18 cellular contexts compared by ENCODE assay signal in the genomic region with DNA sequence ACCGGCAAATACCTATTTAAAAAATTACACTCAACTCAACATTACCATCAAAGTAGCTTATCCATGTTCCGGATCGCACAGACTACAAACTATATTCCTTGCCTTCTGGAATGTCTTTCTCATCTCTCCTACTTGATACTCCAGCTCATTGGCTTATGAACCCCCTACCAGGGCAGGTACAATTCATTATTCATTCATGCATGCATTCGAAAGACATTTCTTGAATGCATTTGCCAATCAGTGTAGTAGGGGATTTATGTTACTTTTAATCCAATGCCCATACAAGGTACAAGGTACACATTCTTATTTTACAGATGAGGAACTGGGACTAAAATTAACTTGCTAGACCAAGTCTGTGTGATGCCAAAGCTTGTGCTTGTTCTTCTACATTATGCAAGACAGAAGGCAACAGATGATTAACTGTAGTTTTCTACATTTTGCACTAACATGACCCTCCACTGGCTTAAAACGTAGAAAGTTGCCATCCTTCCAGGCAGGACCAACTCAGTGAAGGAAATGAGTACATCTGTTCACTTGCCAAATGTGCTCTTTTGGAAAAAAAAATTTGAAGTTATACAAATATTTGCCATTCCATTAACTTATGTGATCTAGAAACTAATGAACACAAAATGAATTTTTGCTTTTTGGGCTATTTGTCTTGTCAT. TPM values are rescaled to one million over a fixed set of nuclear protein-coding genes. Genes with fewer than 3 reads are reported as not detected.
DNase-seq lines count a peak whose midpoint lies in the region; ATAC-seq and TF ChIP-seq lines count a peak whose summit lies in the region.
"Had no signal": no experiment of that assay in that cellular context is flagged by ENCODE, and none has a peak within 500 bp of the region (broad histone marks: within the 10 kb centered on the region; RNA-seq: fewer than 3 reads in every experiment).

No MANE protein-coding gene starts in this region.

- H2AFZ ChIP-seq in osteoblast (ENCODE audit: low read length) = peak overlapping the region; percentile 42

- H3K9me3 ChIP-seq in right cardiac atrium (ENCODE audit: control insufficient read depth, low read length) = no peaks in the 10 kb centered on the region
- no peaks in the 10 kb centered on the region for H3K9me3 ChIP-seq in osteoblast (ENCODE audit: low read depth, low read length)
- no peaks in the 10 kb centered on the region for H3K9me3 ChIP-seq in uterus
- no peaks in the 10 kb centered on the region for H3K9me3 ChIP-seq in Caco-2

- peaks cover 86% of the 10 kb centered on the region for H3K36me3 Mint-ChIP-seq in Caco-2 (ENCODE audit: insufficient read depth, unreplicated experiment)
- H3K36me3 Mint-ChIP-seq: CD8-positive, alpha-beta T cell; IgD-negative memory B cell; stimulated activated memory B cell treated with anti-CD40 and anti-IgM and Interleukin-4, amounts not matched to agents 10 μg/mL and 1 μg/mL and 100 μg/mL, for 72 hours had no signal

- no peak overlapping the region for H3K27ac ChIP-seq in right cardiac atrium (ENCODE audit: low read length)
- no peak overlapping the region for H3K27ac ChIP-seq in osteoblast (ENCODE audit: low read depth, low read length)
- peak overlapping the region; percentile 91 to 95 for H3K27ac ChIP-seq in uterus

- intact Hi-C loops in Right ventricle myocardium inferior (cut with DNase I) = no loop called here
- intact Hi-C loops in right cardiac atrium (cut with DNase I) = no loop called here
- intact Hi-C loops in uterus (cut with DNase I; ENCODE audit: low total_unique reads) = loop anchor here (10.0 kb wide), 1 partner anchor 53 kb away; a partner anchor contains a TSS
- intact Hi-C loops in Caco-2 (cut with micrococcal nuclease; ENCODE audit: unreplicated experiment) = no loop called here

- TF ChIP-seq POLR2A in uterus (IDR thresholded peaks at IDR 0.05) (no peak), GM18505 (IDR thresholded peaks at IDR 0.05; ENCODE audit: borderline replicate concordance, extremely low read depth, insufficient read depth, insufficient read length) (no peak)

- no TSS peak for BruUV-seq in Caco-2 (replicated peaks; lab: Mats Ljungman, UMichigan)

- no peaks in the 10 kb centered on the region for H3K79me2 ChIP-seq in osteoblast (ENCODE audit: insufficient read depth, low read length)

- H3K4me1 Mint-ChIP-seq in Caco-2 (ENCODE audit: low read depth, unreplicated experiment) = peaks cover 43% of the 10 kb centered on the region
- H3K4me1 Mint-ChIP-seq: activated CD4-positive, alpha-beta T cell treated with anti-CD3 and anti-CD28 coated beads, Interleukin-2, amount 10 ng/mL, durations not matched to agents 7 days and 5 days; activated naive CD8-positive, alpha-beta T cell treated with anti-CD3 and anti-CD28 coated beads, Interleukin-2, amount 50 U/mL, for 24 hours; IgD-negative memory B cell; stimulated activated memory B cell treated with anti-CD40 and anti-IgM and Interleukin-4, amounts not matched to agents 10 μg/mL and 1 μg/mL and 100 μg/mL, for 72 hours had no signal

- H4K20me1 ChIP-seq in osteoblast (ENCODE audit: insufficient read depth, low read length) = no peaks in the 10 kb centered on the region

- no peaks in the 10 kb centered on the region for H3K27me3 Mint-ChIP-seq in Caco-2 (ENCODE audit: insufficient read depth, unreplicated experiment)
- H3K27me3 Mint-ChIP-seq: activated CD4-positive, alpha-beta T cell treated with anti-CD3 and anti-CD28 coated beads, Interleukin-2, amount 10 ng/mL, durations not matched to agents 7 days and 5 days; IgD-negative memory B cell; stimulated activated memory B cell treated with anti-CD40 and anti-IgM and Interleukin-4, amounts not matched to agents 10 μg/mL and 1 μg/mL and 100 μg/mL, for 72 hours had no signal

- H3K27ac Mint-ChIP-seq in Caco-2 (ENCODE audit: unreplicated experiment) = no peak overlapping the region
- H3K27ac Mint-ChIP-seq: activated CD4-positive, alpha-beta T cell treated with anti-CD3 and anti-CD28 coated beads, Interleukin-2, amount 10 ng/mL, durations not matched to agents 7 days and 5 days; activated naive CD8-positive, alpha-beta T cell treated with anti-CD3 and anti-CD28 coated beads, Interleukin-2, amount 50 U/mL, for 24 hours; CD8-positive, alpha-beta T cell; IgD-negative memory B cell; nephron progenitor cell; stimulated activated memory B cell treated with anti-CD40 and anti-IgM and Interleukin-4, amounts not matched to agents 10 μg/mL and 1 μg/mL and 100 μg/mL, for 72 hours had no signal

- POLR2A ChIA-PET in Caco-2 (lab: Charles Lee) = no interaction called here

- H3K4me3 ChIP-seq in right cardiac atrium (ENCODE audit: low read length) = no peak overlapping the region
- no peak overlapping the region for H3K4me3 ChIP-seq in fibroblast of mammary gland (ENCODE audit: control insufficient read depth, low read depth, low read length)
- H3K4me3 ChIP-seq in osteoblast (ENCODE audit: insufficient read depth, low read length) = peak overlapping the region; percentile 26
- no peak overlapping the region for H3K4me3 ChIP-seq in uterus
- no peak overlapping the region for H3K4me3 ChIP-seq in Caco-2 (ENCODE audit: low read depth, low read length)

- no peaks in the 10 kb centered on the region for H3K4me1 ChIP-seq in right cardiac atrium (ENCODE audit: control insufficient read depth, insufficient read depth, low read length)
- peaks cover 18% of the 10 kb centered on the region for H3K4me1 ChIP-seq in osteoblast (ENCODE audit: insufficient read depth, low read length)
- peaks cover 0 to 13% of the 10 kb centered on the region in 2 donors for H3K4me1 ChIP-seq in uterus
- peaks cover 32% of the 10 kb centered on the region for H3K4me1 ChIP-seq in Caco-2

- H3K27me3 ChIP-seq in right cardiac atrium (ENCODE audit: control insufficient read depth, insufficient read depth) (no peaks in the 10 kb centered on the region), osteoblast (ENCODE audit: insufficient read depth, low read length) (no peaks in the 10 kb centered on the region), uterus (no peaks in the 10 kb centered on the region), Caco-2 (replicated peaks; ENCODE audit: control insufficient read depth, insufficient read depth, low read length) (no peaks in the 10 kb centered on the region)

- peak overlapping the region; percentile 60 for H3K4me2 ChIP-seq in osteoblast (ENCODE audit: insufficient read depth, low read length)

- CTCF ChIA-PET in Caco-2 (lab: Charles Lee) = no interaction called here

- peaks cover 38% of the 10 kb centered on the region for H3K9me3 Mint-ChIP-seq in Caco-2 (ENCODE audit: unreplicated experiment)
- H3K9me3 Mint-ChIP-seq: activated CD4-positive, alpha-beta T cell treated with anti-CD3 and anti-CD28 coated beads, Interleukin-2, amount 10 ng/mL, durations not matched to agents 7 days and 5 days; activated naive CD8-positive, alpha-beta T cell treated with anti-CD3 and anti-CD28 coated beads, Interleukin-2, amount 50 U/mL, for 24 hours; CD8-positive, alpha-beta T cell; nephron progenitor cell had no signal

- H3K36me3 ChIP-seq in osteoblast (ENCODE audit: insufficient read depth, low read length) (no peaks in the 10 kb centered on the region), uterus (no peaks in the 10 kb centered on the region), Caco-2 (ENCODE audit: control insufficient read depth, insufficient read depth, low read length) (no peaks in the 10 kb centered on the region)

- H3K4me3 Mint-ChIP-seq in Caco-2 (ENCODE audit: unreplicated experiment) = no peak overlapping the region
- H3K4me3 Mint-ChIP-seq: activated CD4-positive, alpha-beta T cell treated with anti-CD3 and anti-CD28 coated beads, Interleukin-2, amount 10 ng/mL, durations not matched to agents 7 days and 5 days; activated naive CD8-positive, alpha-beta T cell treated with anti-CD3 and anti-CD28 coated beads, Interleukin-2, amount 50 U/mL, for 24 hours; CD8-positive, alpha-beta T cell; IgD-negative memory B cell; nephron progenitor cell; stimulated activated memory B cell treated with anti-CD40 and anti-IgM and Interleukin-4, amounts not matched to agents 10 μg/mL and 1 μg/mL and 100 μg/mL, for 72 hours had no signal

- no peak for DNase-seq in Right ventricle myocardium inferior (ENCODE audit: missing footprints)
- no peak for DNase-seq in right cardiac atrium
- DNase-seq in fibroblast of mammary gland (ENCODE audit: low read depth) = peak; percentile 82
- DNase-seq in osteoblast (ENCODE audit: insufficient read length, low spot score, missing footprints) = no peak
- DNase-seq in uterus = peak in 1 of 2 donors; percentile 36
- DNase-seq in SIG-M5 treated with dmso at 0.1 percent for 504 hours (lab: John Stamatoyannopoulos, UW; ENCODE audit: unreplicated experiment) = no peak
- DNase-seq in Caco-2 = no peak
- DNase-seq: activated CD4-positive, alpha-beta T cell treated with anti-CD3 and anti-CD28 coated beads, Interleukin-2, amount 10 ng/mL, durations not matched to agents 7 days and 5 days; activated naive CD8-positive, alpha-beta T cell treated with anti-CD3 and anti-CD28 coated beads, Interleukin-2, amount 50 U/mL, for 24 hours; CD8-positive, alpha-beta T cell; NCI-H1092; nephron progenitor cell; SHP77; small intestine had no signal

- ATAC-seq in Right ventricle myocardium inferior = peak; percentile 26
- ATAC-seq in right cardiac atrium = no peak
- no peak for ATAC-seq in GM18505 (IDR thresholded peaks at IDR 0.05; ENCODE audit: unreplicated experiment)
- ATAC-seq: activated naive CD8-positive, alpha-beta T cell treated with anti-CD3 and anti-CD28 coated beads, Interleukin-2, amount 50 U/mL, for 24 hours; CD8-positive, alpha-beta T cell; stimulated activated memory B cell treated with anti-CD40 and anti-IgM and Interleukin-4, amounts not matched to agents 10 μg/mL and 1 μg/mL and 100 μg/mL, for 72 hours had no signal

- no peak for TF ChIP-seq CTCF in fibroblast of mammary gland (conservative IDR thresholded peaks at IDR 0.05; ENCODE audit: control insufficient read depth, insufficient read depth, low read depth, low read length)
- no peak for TF ChIP-seq CTCF in osteoblast (IDR thresholded peaks at IDR 0.05; ENCODE audit: extremely low read depth, low read depth, low read length)
- TF ChIP-seq CTCF in uterus (IDR thresholded peaks at IDR 0.05) = no peak
- TF ChIP-seq CTCF in Caco-2 (IDR thresholded peaks at IDR 0.05; ENCODE audit: insufficient read depth in 1 of 2, low read depth in 1 of 2, low read length in 1 of 2, severe bottlenecking in 1 of 2, unreplicated experiment in 1 of 2) = no peak

- 78% methylated on average over 5 of the region's 5 CpGs for WGBS in right cardiac atrium

RNA-seq across cellular contexts. Expression of a gene that starts 53.7 kb away (rescaled TPM):
- total RNA-seq in Right ventricle myocardium inferior (57.0 TPM), right cardiac atrium (10 to 100 TPM; 37.5 to 45.0 (median 40.4) TPM), osteoblast (5.1 and 9.1 TPM in 2 replicates), uterus (10 to 100 TPM in 2 of 4 donors, 1 to 10 TPM in 2; 6.1 to 44.9 (median 13.0) TPM), Caco-2 (2022) (88.7 and 90.2 TPM in 2 replicates)
- polyA plus RNA-seq in right cardiac atrium = 25.7 TPM
- total RNA-seq: activated CD4-positive, alpha-beta T cell treated with anti-CD3 and anti-CD28 coated beads, Interleukin-2, amount 10 ng/mL, durations not matched to agents 7 days and 5 days; CD8-positive, alpha-beta T cell; endothelial cell of umbilical vein had no signal
- polyA plus RNA-seq: endothelial cell of umbilical vein, IgD-negative memory B cell had no signal

Comparison
In these comparisons a context has a peak if more than half of its experiments do, and no peak if none do; other contexts are left out.
1. H3K27ac ChIP-seq: peak in uterus (2 of 2); none in right cardiac atrium (single experiment) and osteoblast (single experiment).